ENCODE assay signal across 29 cellular contexts in the genomic region with DNA sequence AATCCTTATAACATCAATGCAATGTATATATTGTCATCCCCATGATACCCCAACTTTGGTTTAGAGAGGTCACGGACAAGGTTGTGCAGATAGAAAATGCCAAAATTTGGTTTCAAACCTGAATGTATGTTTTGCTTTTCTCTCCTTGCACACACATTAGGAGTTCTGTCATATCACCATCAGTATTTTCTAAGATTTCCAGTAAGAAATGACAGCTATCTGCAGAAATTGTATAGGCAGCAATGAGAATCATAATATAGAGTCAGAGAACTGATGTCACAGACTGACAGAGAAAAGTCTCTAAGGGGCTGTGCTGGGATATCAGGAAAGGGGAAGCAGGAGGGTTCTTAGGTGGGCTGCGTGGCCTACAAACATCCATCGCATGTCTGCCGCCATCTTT.
"Had no signal": no experiment of that assay in that cellular context is flagged by ENCODE, and none has a peak within 500 bp of the region (broad histone marks: within the 10 kb centered on the region; RNA-seq: fewer than 3 reads in every experiment).

No MANE protein-coding gene starts in this region.

- ATAC-seq: natural killer cell; psoas muscle; right cardiac atrium; right lobe of liver; stimulated activated effector memory CD8-positive, alpha-beta T cell treated with anti-CD3 and anti-CD28 coated beads, Interleukin-12 subunit alpha, Interleukin-12 subunit beta, amount 100 ng/mL, for 72 hours; stimulated activated naive B cell treated with anti-CD40 and anti-IgM and Interleukin-4, amounts not matched to agents 10 μg/mL and 1 μg/mL and 100 μg/mL, for 72 hours had no signal

- H2AFZ ChIP-seq: neural progenitor cell, parathyroid adenoma had no signal

- FAIRE-seq: small intestine, urothelium cell line had no signal

- H3K27ac ChIP-seq: neural progenitor cell, ovary, parathyroid adenoma, psoas muscle, right lobe of liver, sigmoid colon, stomach, thoracic aorta, thyroid gland, tibial nerve, upper lobe of left lung, vagina had no signal

- H3K4me1 ChIP-seq: neural progenitor cell, parathyroid adenoma, psoas muscle, right lobe of liver, sigmoid colon, stomach, thyroid gland, tibial nerve, upper lobe of left lung, vagina had no signal

- H3K4me3 Mint-ChIP-seq: natural killer cell; nephron; neural progenitor cell; stimulated activated effector memory CD8-positive, alpha-beta T cell treated with anti-CD3 and anti-CD28 coated beads, Interleukin-12 subunit alpha, Interleukin-12 subunit beta, amount 100 ng/mL, for 72 hours; stimulated activated naive B cell treated with anti-CD40 and anti-IgM and Interleukin-4, amounts not matched to agents 10 μg/mL and 1 μg/mL and 100 μg/mL, for 72 hours; stimulated activated naive CD8-positive, alpha-beta T cell treated with anti-CD3 and anti-CD28 coated beads, Interleukin-15, Interleukin-2, amounts not matched to agents 100 ng/mL and 50 ng/mL, for 24 hours had no signal

- H3K27me3 ChIP-seq: neural progenitor cell, ovary, right lobe of liver, sigmoid colon, stomach, thyroid gland, tibial nerve, upper lobe of left lung, vagina had no signal

- H3K4me3 ChIP-seq: neural progenitor cell, ovary, psoas muscle, right lobe of liver, sigmoid colon, stomach, thoracic aorta, thyroid gland, tibial nerve, upper lobe of left lung, vagina had no signal

- H3K4me1 Mint-ChIP-seq: nephron had no signal

- H3K27me3 Mint-ChIP-seq: progenitor cell of endocrine pancreas; stimulated activated naive B cell treated with anti-CD40 and anti-IgM and Interleukin-4, amounts not matched to agents 10 μg/mL and 1 μg/mL and 100 μg/mL, for 72 hours; stimulated activated naive CD8-positive, alpha-beta T cell treated with anti-CD3 and anti-CD28 coated beads, Interleukin-15, Interleukin-2, amounts not matched to agents 100 ng/mL and 50 ng/mL, for 24 hours had no signal

- H3K9ac ChIP-seq: neural progenitor cell, parathyroid adenoma had no signal

- DNase-seq: natural killer cell; occipital lobe; ovary; posterior cingulate gyrus; psoas muscle; right cardiac atrium; right lobe of liver; sigmoid colon; small intestine; stimulated activated CD4-positive, alpha-beta T cell treated with anti-CD3 and anti-CD28 coated beads, Interleukin-15, amount 100 ng/mL, for 24 hours; stimulated activated CD4-positive, alpha-beta T cell treated with anti-CD3 and anti-CD28 coated beads, Interleukin-2, amount 100 ng/mL, for 24 hours; stimulated activated CD4-positive, alpha-beta T cell treated with anti-CD3 and anti-CD28 coated beads, Interleukin-2, amount 100 ng/mL, for 48 hours; stimulated activated CD4-positive, alpha-beta T cell treated with anti-CD3 and anti-CD28 coated beads, Interleukin-4, amount 100 ng/mL, for 24 hours; stimulated activated naive B cell treated with anti-CD40 and anti-IgM and Interleukin-4, amounts not matched to agents 10 μg/mL and 1 μg/mL and 100 μg/mL, for 72 hours; stimulated activated naive CD4-positive, alpha-beta T cell treated with Interleukin-2 at 50 U/mL for 16 hours; stomach; thyroid gland; trophoblast cell; upper lobe of left lung had no signal

- H3K9me3 ChIP-seq: ovary, right lobe of liver, thyroid gland, upper lobe of left lung, vagina had no signal

- H3K79me2 ChIP-seq: parathyroid adenoma had no signal

- H3K27ac Mint-ChIP-seq: natural killer cell; nephron; neural progenitor cell; stimulated activated effector memory CD8-positive, alpha-beta T cell treated with anti-CD3 and anti-CD28 coated beads, Interleukin-12 subunit alpha, Interleukin-12 subunit beta, amount 100 ng/mL, for 72 hours; stimulated activated naive B cell treated with anti-CD40 and anti-IgM and Interleukin-4, amounts not matched to agents 10 μg/mL and 1 μg/mL and 100 μg/mL, for 72 hours; stimulated activated naive CD8-positive, alpha-beta T cell treated with anti-CD3 and anti-CD28 coated beads, Interleukin-15, Interleukin-2, amounts not matched to agents 100 ng/mL and 50 ng/mL, for 24 hours had no signal

- H3K4me2 ChIP-seq: neural progenitor cell had no signal

- H3K9me3 Mint-ChIP-seq: natural killer cell had no signal

- H3K36me3 Mint-ChIP-seq: stimulated activated effector memory CD8-positive, alpha-beta T cell treated with anti-CD3 and anti-CD28 coated beads, Interleukin-12 subunit alpha, Interleukin-12 subunit beta, amount 100 ng/mL, for 72 hours had no signal

- H3K36me3 ChIP-seq: neural progenitor cell, ovary, right lobe of liver, sigmoid colon, thoracic aorta, thyroid gland, upper lobe of left lung, vagina had no signal
